24 cellular contexts compared by ENCODE assay signal in the genomic region with DNA sequence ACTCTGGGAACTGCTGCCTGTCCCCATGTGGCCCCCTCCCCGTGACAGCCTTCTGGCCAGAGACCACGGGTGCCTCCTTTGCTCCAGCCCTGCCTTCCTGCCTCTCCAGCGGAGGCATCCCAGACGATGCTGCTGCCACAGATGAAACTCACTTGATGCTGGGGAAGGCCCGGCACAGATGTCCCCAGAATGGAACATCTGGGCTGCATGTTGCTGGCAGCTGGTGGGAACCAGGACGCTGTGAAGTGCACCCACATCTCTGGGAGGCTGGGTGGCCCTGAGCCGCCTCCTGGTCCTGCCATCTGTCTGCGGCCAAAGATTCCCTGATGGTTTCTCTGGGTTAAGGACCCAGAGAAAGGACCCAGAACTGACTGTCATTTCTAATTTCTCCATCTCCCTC. TPM values are rescaled to one million over a fixed set of nuclear protein-coding genes. Genes with fewer than 3 reads are reported as not detected.
"Had no signal": no experiment of that assay in that cellular context is flagged by ENCODE, and none has a peak within 500 bp of the region (broad histone marks: within the 10 kb centered on the region; RNA-seq: fewer than 3 reads in every experiment).

No MANE protein-coding gene starts in this region.

- DNase-seq: activated B cell treated with CpG ODN at 0.5 μM for 24 hours; activated CD4-positive, alpha-beta memory T cell treated with anti-CD3 and anti-CD28 coated beads, Interleukin-2, amount 10 ng/mL, durations not matched to agents 7 days and 5 days; activated CD4-positive, alpha-beta T cell treated with anti-CD3 and anti-CD28 coated beads, Interleukin-2, amount 50 U/mL, for 1 hour; activated gamma-delta T cell; activated naive CD4-positive, alpha-beta T cell treated with anti-CD3 and anti-CD28 coated beads for 36 hours; activated T-cell treated with anti-CD3 and anti-CD28 coated beads for 4 hours; activated T-cell treated with anti-CD3 and anti-CD28 coated beads, Interleukin-2, amount 50 U/mL, for 48 hours; amygdala; MV-4-11; NCI-H1092 treated with DMSO at 0.1 percent for 48 hours; NCI-H1417 treated with DMSO at 0.1 percent for 48 hours; NCI-H187 treated with DMSO at 0.1 percent for 48 hours; NCI-H2081 treated with DMSO at 0.1 percent for 48 hours; NCI-H345; NCI-H510A treated with DMSO at 0.1 percent for 48 hours; NCI-H748 treated with DMSO at 0.1 percent for 48 hours; OCI-M1; Right ventricle myocardium superior; SJCRH30; T-helper 17 cell; T1000 had no signal

- H3K27ac ChIP-seq: cardiac muscle cell, KMS-11, RWPE1, SJCRH30 had no signal

- H3K36me3 ChIP-seq: cardiac muscle cell, SJCRH30 had no signal

- H3K9me3 ChIP-seq: SJCRH30 had no signal

- H3K4me1 ChIP-seq: SJCRH30 had no signal

- H3K4me3 ChIP-seq: cardiac muscle cell, SJCRH30 had no signal

- H3K27me3 ChIP-seq: SJCRH30 had no signal

- H3K9ac ChIP-seq: KMS-11 had no signal

- H3K4me2 ChIP-seq: KMS-11 had no signal

RNA-seq across cellular contexts. Expression of a gene that starts 51.9 kb away (rescaled TPM):
- total RNA-seq: activated CD4-positive, alpha-beta memory T cell treated with anti-CD3 and anti-CD28 coated beads, Interleukin-2, amount 10 ng/mL, durations not matched to agents 7 days and 5 days had no signal
